Comparison of ENCODE assay signal across 7 cellular contexts in the genomic region with DNA sequence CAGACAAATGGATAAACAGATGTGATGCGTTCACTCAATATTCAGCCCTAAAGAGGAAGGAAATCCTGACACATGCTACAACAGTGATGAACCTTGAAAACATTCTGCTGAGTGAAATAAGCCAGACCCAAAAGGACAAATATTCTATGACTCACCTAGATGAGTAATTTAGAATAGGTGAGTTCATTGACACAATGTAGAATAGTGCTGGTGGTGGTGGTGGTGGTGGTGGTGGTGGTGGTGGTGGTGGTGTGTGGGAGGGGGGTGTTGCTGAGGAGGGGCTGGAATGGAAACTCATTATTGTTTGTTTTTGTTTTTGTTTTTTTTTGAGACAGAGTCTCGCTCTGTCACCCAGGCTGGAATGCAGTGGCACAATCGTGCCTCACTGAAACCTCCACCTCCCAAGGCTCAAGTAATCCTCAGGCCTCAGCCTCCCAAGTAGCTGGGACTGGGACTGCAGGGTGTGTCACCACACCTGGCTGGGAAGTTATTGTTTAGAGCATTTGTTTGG. TPM values are rescaled to one million over a fixed set of nuclear protein-coding genes. Genes with fewer than 3 reads are reported as not detected.
DNase-seq lines count a peak whose midpoint lies in the region; ATAC-seq, FAIRE-seq and TF ChIP-seq lines count a peak whose summit lies in the region.

No MANE protein-coding gene starts in this region.

- no peak for TF ChIP-seq POLR2A in GM12891 (IDR thresholded peaks at IDR 0.05; ENCODE audit: low read depth, low read length)

- DNase-seq in HTR-8/SVneo (ENCODE audit: insufficient read length, low spot score), result peak; percentile 22
- DNase-seq in activated CD8-positive, alpha-beta memory T cell treated with anti-CD3 and anti-CD28 coated beads, Interleukin-2, amount 50 U/mL, for 24 hours (ENCODE audit: extremely low read depth), result peak; percentile 17
- DNase-seq in glomerular endothelial cell (ENCODE audit: extremely low read depth, low read depth, low spot score), result peak; percentile 36
- DNase-seq in stimulated activated CD8-positive, alpha-beta memory T cell treated with anti-CD3 and anti-CD28 coated beads, Interleukin-4, amount 100 ng/mL, for 24 hours (ENCODE audit: low read depth), result peak; percentile 35
- no peak for DNase-seq in GM12891 (ENCODE audit: insufficient read length, low spot score)
- DNase-seq in cerebellar cortex (ENCODE audit: low spot score), result no peak

- FAIRE-seq in HTR-8/SVneo (lab: Jason Lieb, UNC) (no peak), GM12891 (lab: Jason Lieb, UNC) (no peak)

- ATAC-seq in GM21786 (IDR thresholded peaks at IDR 0.05; ENCODE audit: unreplicated experiment), result no peak

TF ChIP-seq in GM12891, 5 proteins besides CTCF, POLR2A, EP300 and RAD21:
- TF ChIP-seq PAX5 (IDR thresholded peaks at IDR 0.05; ENCODE audit: insufficient read depth, low read length, severe bottlenecking) (no peak), POU2F2 (IDR thresholded peaks at IDR 0.05; ENCODE audit: low read depth, low read length) (no peak), SPI1 (IDR thresholded peaks at IDR 0.05; ENCODE audit: low read depth, low read length) (no peak), POLR2AphosphoS5 (IDR thresholded peaks at IDR 0.05; ENCODE audit: low read depth, low read length) (no peak), TAF1 (IDR thresholded peaks at IDR 0.05; ENCODE audit: low read depth, low read length) (no peak)

RNA-seq across cellular contexts. Expression of gene SMKR1, which starts 28.6 kb away (rescaled TPM):
- total RNA-seq in glomerular endothelial cell, result 2.0 TPM in 1 of 2 replicates, not detected in the other
- polyA plus RNA-seq in GM12891 (2012; ENCODE audit: low read depth, missing spikeins), result 0.10 TPM

Comparison
In these comparisons a context has a peak if more than half of its experiments do, and no peak if none do; other contexts are left out.
1. DNase-seq: peak in HTR-8/SVneo (single experiment), activated CD8-positive, alpha-beta memory T cell treated with anti-CD3 and anti-CD28 coated beads, Interleukin-2, amount 50 U/mL, for 24 hours (single experiment), glomerular endothelial cell (single experiment) and stimulated activated CD8-positive, alpha-beta memory T cell treated with anti-CD3 and anti-CD28 coated beads, Interleukin-4, amount 100 ng/mL, for 24 hours (single experiment); none in GM12891 (single experiment) and cerebellar cortex (single experiment).